ENCODE assay signal across 8 cellular contexts in genomic region chr11:121654506-121655480, GRCh38.
DNase-seq lines count a peak whose midpoint lies in the region; ATAC-seq and TF ChIP-seq lines count a peak whose summit lies in the region.

No MANE protein-coding gene starts in this region.

- H3K9me3 ChIP-seq in BLaER1 treated with 17β-estradiol and CSF1 and Interleukin-3, amounts not matched to agents 10 nM and 100 nM (replicated peaks in 1 of 11), result no peaks in the 10 kb centered on the region
- H3K9me3 ChIP-seq in mesenchymal stem cell (ENCODE audit: control insufficient read depth, low read length), result no peaks in the 10 kb centered on the region

- in situ Hi-C loops in brain microvascular endothelial cell (cut with HindIII; ENCODE audit: low pct_ligation_motif_present, low sequenced_read_pairs), result no loop called here

- no peak overlapping the region for H2BK5ac ChIP-seq in mesenchymal stem cell (ENCODE audit: low read depth, low read length, poor library complexity, severe bottlenecking)

- H3K4me2 ChIP-seq in BLaER1 treated with 17β-estradiol and CSF1 and Interleukin-3, amounts not matched to agents 10 nM and 100 nM, result peak overlapping the region; percentile 80 to 93 (median 91)
- H3K4me2 ChIP-seq in KMS-11 (peak overlapping the region; percentile 83), mesenchymal stem cell (ENCODE audit: low read length, poor library complexity, severe bottlenecking) (peak overlapping the region; percentile 93)

- H4K8ac ChIP-seq in mesenchymal stem cell (ENCODE audit: low read length), result no peak overlapping the region

- H3K36me3 ChIP-seq in BLaER1 treated with 17β-estradiol and CSF1 and Interleukin-3, amounts not matched to agents 10 nM and 100 nM, result no peaks in the 10 kb centered on the region
- H3K36me3 ChIP-seq in KMS-11 (ENCODE audit: insufficient read depth) (no peaks in the 10 kb centered on the region), brain microvascular endothelial cell (replicated peaks) (no peaks in the 10 kb centered on the region), mesenchymal stem cell (ENCODE audit: control insufficient read depth in 1 of 2, insufficient read depth in 2 of 2, low read depth in 1 of 2, low read length in 2 of 2) (no peaks in the 10 kb centered on the region)

- H3K27ac ChIP-seq in BLaER1 treated with 17β-estradiol and CSF1 and Interleukin-3, amounts not matched to agents 10 nM and 100 nM, result peak overlapping the region in 5 of 11 experiments; percentile 66 to 86 (median 79); a peak in 9 of 22 replicates
- no peak overlapping the region for H3K27ac ChIP-seq in KMS-11
- H3K27ac ChIP-seq in brain microvascular endothelial cell, result peak overlapping the region; percentile 98
- no peak overlapping the region for H3K27ac ChIP-seq in mesenchymal stem cell (ENCODE audit: low read length, poor library complexity, severe bottlenecking)

- 44% methylated on average over 13 of the region's 15 CpGs for WGBS in mesenchymal stem cell

- no peaks in the 10 kb centered on the region for H3K79me2 ChIP-seq in KMS-11 (ENCODE audit: insufficient read depth, low read depth)

- no peak overlapping the region for H4K91ac ChIP-seq in mesenchymal stem cell (ENCODE audit: low read length)

- no peaks in the 10 kb centered on the region for H3K27me3 ChIP-seq in BLaER1 treated with 17β-estradiol and CSF1 and Interleukin-3, amounts not matched to agents 10 nM and 100 nM
- H3K27me3 ChIP-seq in KMS-11 (ENCODE audit: insufficient read depth, low read depth), result no peaks in the 10 kb centered on the region
- no peaks in the 10 kb centered on the region for H3K27me3 ChIP-seq in brain microvascular endothelial cell (replicated peaks)
- H3K27me3 ChIP-seq in mesenchymal stem cell (ENCODE audit: control insufficient read depth in 1 of 2, insufficient read depth in 1 of 2, low read length in 2 of 2), result peaks cover 0 to 16% of the 10 kb centered on the region in 2 experiments

- peak overlapping the region in 10 of 11 experiments; percentile 74 to 85 (median 79); a peak in 19 of 22 replicates for H3K9ac ChIP-seq in BLaER1 treated with 17β-estradiol and CSF1 and Interleukin-3, amounts not matched to agents 10 nM and 100 nM
- H3K9ac ChIP-seq in KMS-11 (peak overlapping the region; percentile 94; the same call in 1 of the 2 replicates), mesenchymal stem cell (ENCODE audit: low read length) (peak overlapping the region; percentile 98)

- no peak overlapping the region for H3K14ac ChIP-seq in mesenchymal stem cell (ENCODE audit: low read length in 2 of 2)

- H4K20me1 ChIP-seq in BLaER1 treated with 17β-estradiol and CSF1 and Interleukin-3, amounts not matched to agents 10 nM and 100 nM, result no peaks in the 10 kb centered on the region
- H4K20me1 ChIP-seq in KMS-11 (ENCODE audit: insufficient read depth), result no peaks in the 10 kb centered on the region

- no peaks in the 10 kb centered on the region for H3K79me1 ChIP-seq in mesenchymal stem cell (replicated peaks; ENCODE audit: low read length, poor library complexity, severe bottlenecking)

- no peak overlapping the region for H3K23ac ChIP-seq in mesenchymal stem cell (ENCODE audit: low read length in 2 of 2)

- H3K4ac ChIP-seq in mesenchymal stem cell (ENCODE audit: low read depth in 1 of 2, low read length in 2 of 2), result no peak overlapping the region

- H2BK120ac ChIP-seq in mesenchymal stem cell (ENCODE audit: low read depth, low read length), result no peak overlapping the region

- H2BK12ac ChIP-seq in mesenchymal stem cell (ENCODE audit: low read length in 2 of 2), result peak overlapping the region; percentile 14 to 64

- peaks cover 4 to 10% (median 6%) of the 10 kb centered on the region in 10 experiments; a peak in 11 of 20 replicates for H3K4me1 ChIP-seq in BLaER1 treated with 17β-estradiol and CSF1 and Interleukin-3, amounts not matched to agents 10 nM and 100 nM
- H3K4me1 ChIP-seq in KMS-11 (ENCODE audit: low read depth, poor library complexity, severe bottlenecking), result peaks cover 5% of the 10 kb centered on the region
- H3K4me1 ChIP-seq in mesenchymal stem cell (ENCODE audit: control insufficient read depth, insufficient read depth, low read depth, low read length), result peaks cover 2% of the 10 kb centered on the region

- no peak overlapping the region for H2AK5ac ChIP-seq in mesenchymal stem cell (ENCODE audit: low read length, severe bottlenecking)

- no peak overlapping the region for H3K18ac ChIP-seq in mesenchymal stem cell (ENCODE audit: low read depth in 1 of 2, low read length in 2 of 2)

- TF ChIP-seq CTCF in KMS-11 (conservative IDR thresholded peaks at IDR 0.05; ENCODE audit: low read depth, low read length) (no peak; the same call in 1 of the 2 replicates), brain microvascular endothelial cell (IDR thresholded peaks at IDR 0.05; ENCODE audit: low read depth, low read length, missing control alignments) (no peak)

- H2BK15ac ChIP-seq in mesenchymal stem cell (ENCODE audit: low read depth, poor library complexity, severe bottlenecking), result no peak overlapping the region

- no peak for DNase-seq in brain microvascular endothelial cell
- no peak for DNase-seq in mesenchymal stem cell
- no peak for DNase-seq in NCI-H2196 treated with DMSO at 0.1 percent for 48 hours (lab: John Stamatoyannopoulos, UW; ENCODE audit: unreplicated experiment)
- DNase-seq in DMS153 (lab: John Stamatoyannopoulos, UW), result no peak

- ATAC-seq in GM18511 (IDR thresholded peaks at IDR 0.05; ENCODE audit: unreplicated experiment) (no peak), HG03520 (IDR thresholded peaks at IDR 0.05; ENCODE audit: unreplicated experiment) (no peak)

- H2AFZ ChIP-seq in KMS-11 (ENCODE audit: low read depth) (peak overlapping the region; percentile 99), mesenchymal stem cell (ENCODE audit: low read depth, low read length) (no peak overlapping the region)

- peak overlapping the region; percentile 51 to 71 (median 60) for H3K4me3 ChIP-seq in BLaER1 treated with 17β-estradiol and CSF1 and Interleukin-3, amounts not matched to agents 10 nM and 100 nM
- H3K4me3 ChIP-seq in KMS-11 (IDR thresholded peaks at IDR 0.05; ENCODE audit: insufficient read depth, low read depth, low read length), result no peak overlapping the region
- H3K4me3 ChIP-seq in brain microvascular endothelial cell (ENCODE audit: low read depth, low read length), result peak overlapping the region; percentile 57
- H3K4me3 ChIP-seq in mesenchymal stem cell (ENCODE audit: insufficient read depth in 1 of 2, low read depth in 1 of 2, low read length in 2 of 2), result peak overlapping the region in 1 of 2 experiments; percentile 79
